9 cellular contexts compared by ENCODE assay signal in genomic region chr5:74543162-74543995, GRCh38.
DNase-seq lines count a peak whose midpoint lies in the region; ATAC-seq and TF ChIP-seq lines count a peak whose summit lies in the region.
"Had no signal": no experiment of that assay in that cellular context is flagged by ENCODE, and none has a peak within 500 bp of the region (broad histone marks: within the 10 kb centered on the region; RNA-seq: fewer than 3 reads in every experiment).

No MANE protein-coding gene starts in this region.

- H3K27me3 ChIP-seq in HAP-1 (ENCODE audit: low read depth): peaks cover 35% of the 10 kb centered on the region

- H3K9me2 ChIP-seq in OCI-LY7 (ENCODE audit: insufficient read depth, low read length): no peaks in the 10 kb centered on the region

- no peak for TF ChIP-seq CTCF in OCI-LY7 (conservative IDR thresholded peaks at IDR 0.05; ENCODE audit: low read length)
- no peak for TF ChIP-seq CTCF in fibroblast of mammary gland (conservative IDR thresholded peaks at IDR 0.05; ENCODE audit: control insufficient read depth, insufficient read depth, low read depth, low read length)

- DNase-seq in HAP-1 (ENCODE audit: low spot score in 2 of 2): peak; percentile 57 to 74
- DNase-seq in OCI-LY7 (ENCODE audit: low spot score): no peak
- DNase-seq in fibroblast of mammary gland (ENCODE audit: low read depth): peak; percentile 87
- peak; percentile 96 for DNase-seq in renal cortical epithelial cell (ENCODE audit: low read depth)
- no peak for DNase-seq in superior temporal gyrus (ENCODE audit: extremely low spot score)
- DNase-seq in posterior vena cava (ENCODE audit: low spot score): no peak
- DNase-seq in activated CD4-positive, alpha-beta T cell treated with anti-CD3 and anti-CD28 coated beads for 1 hour: no peak
- DNase-seq: activated naive CD8-positive, alpha-beta T cell treated with anti-CD3 and anti-CD28 coated beads, Interleukin-2, amount 10 ng/mL, durations not matched to agents 7 days and 5 days had no signal

- intact Hi-C loops in OCI-LY7 (cut with micrococcal nuclease; ENCODE audit: unreplicated experiment): no loop called here
- intact Hi-C loops in posterior vena cava (cut with DNase I): no loop called here

- H3K79me2 ChIP-seq in OCI-LY7 (ENCODE audit: insufficient read depth, low read depth, low read length): no peaks in the 10 kb centered on the region

- H4K20me1 ChIP-seq in OCI-LY7 (ENCODE audit: insufficient read depth, low read length): no peaks in the 10 kb centered on the region

- POLR2A ChIA-PET in OCI-LY7 (lab: Charles Lee): no interaction called here

- no peak for ATAC-seq in HG02973 (IDR thresholded peaks at IDR 0.05; ENCODE audit: unreplicated experiment)

- H2AFZ ChIP-seq in OCI-LY7 (ENCODE audit: low read length): peak overlapping the region; percentile 29; the same call in 1 of the 2 replicates

- H3K4me1 ChIP-seq in HAP-1 (peaks cover 14% of the 10 kb centered on the region), OCI-LY7 (ENCODE audit: insufficient read depth, low read length, poor library complexity, severe bottlenecking) (no peaks in the 10 kb centered on the region)

- H3K4me3 ChIP-seq in HAP-1 (no peak overlapping the region), OCI-LY7 (ENCODE audit: low read depth, low read length, poor library complexity, severe bottlenecking) (no peak overlapping the region), fibroblast of mammary gland (ENCODE audit: control insufficient read depth, low read depth, low read length) (no peak overlapping the region)

- in situ Hi-C loops in HAP-1 (cut with MboI; ENCODE audit: low sequenced_read_pairs): no loop called here

- H3K36me3 ChIP-seq in HAP-1 (replicated peaks): no peaks in the 10 kb centered on the region
- H3K36me3 ChIP-seq in OCI-LY7 (ENCODE audit: insufficient read depth, low read length): no peaks in the 10 kb centered on the region

- no peak overlapping the region for H3K27ac ChIP-seq in OCI-LY7 (ENCODE audit: low read depth, low read length, poor library complexity, severe bottlenecking)

- H3K9me3 ChIP-seq in HAP-1 (no peaks in the 10 kb centered on the region), OCI-LY7 (ENCODE audit: low read length) (no peaks in the 10 kb centered on the region)

- BruUV-seq in OCI-LY7 (replicated peaks; lab: Mats Ljungman, UMichigan): no TSS peak

- CTCF ChIA-PET in OCI-LY7 (lab: Charles Lee; ENCODE audit: unreplicated experiment): no interaction called here

- H3K4me2 ChIP-seq in OCI-LY7 (ENCODE audit: low read length): no peak overlapping the region

Comparison
In these comparisons a context has a peak if more than half of its experiments do, and no peak if none do; other contexts are left out.
1. DNase-seq: peak in HAP-1 (2 of 2), fibroblast of mammary gland (single experiment) and renal cortical epithelial cell (single experiment); none in OCI-LY7 (single experiment), superior temporal gyrus (single experiment), posterior vena cava (single experiment) and activated CD4-positive, alpha-beta T cell treated with anti-CD3 and anti-CD28 coated beads for 1 hour (single experiment).